Comparison of ENCODE assay signal across 9 cellular contexts in genomic region chr15:83284563-83285283, GRCh38. TPM values are rescaled to one million over a fixed set of nuclear protein-coding genes. Genes with fewer than 3 reads are reported as not detected.
DNase-seq lines count a peak whose midpoint lies in the region; ATAC-seq and TF ChIP-seq lines count a peak whose summit lies in the region.
"Had no signal": no experiment of that assay in that cellular context is flagged by ENCODE, and none has a peak within 500 bp of the region (broad histone marks: within the 10 kb centered on the region; RNA-seq: fewer than 3 reads in every experiment).

TSS of gene BNC1 (minus strand) at chr15:83284664. CDS start at chr15:83284628, 36 bp downstream.

- H3K9me3 ChIP-seq in breast epithelium = no peaks in the 10 kb centered on the region
- H3K9me3 ChIP-seq in suprapubic skin = no peaks in the 10 kb centered on the region

- no peaks in the 10 kb centered on the region for H3K4me1 ChIP-seq in breast epithelium
- H3K4me1 ChIP-seq in suprapubic skin = peaks cover 46% of the 10 kb centered on the region
- H3K4me1 ChIP-seq: BLaER1 had no signal

- TF ChIP-seq CTCF in breast epithelium (IDR thresholded peaks at IDR 0.05) = no peak
- no peak for TF ChIP-seq CTCF in suprapubic skin (IDR thresholded peaks at IDR 0.05)

- H3K4me3 ChIP-seq in breast epithelium (peak within 1 kb of the TSS; percentile 43 to 70 (median 58)), suprapubic skin (peak within 1 kb of the TSS; percentile 67)
- H3K4me3 ChIP-seq: BLaER1 had no signal

- TF ChIP-seq EP300 in suprapubic skin (IDR thresholded peaks at IDR 0.05) = no peak

- TF ChIP-seq POLR2A in breast epithelium (IDR thresholded peaks at IDR 0.05) (no peak), suprapubic skin (IDR thresholded peaks at IDR 0.05) (no peak)

- 8% methylated on average over 45 of the region's 93 CpGs for WGBS in suprapubic skin

- no peaks in the 10 kb centered on the region for H3K36me3 Mint-ChIP-seq in T-helper 2 cell treated with Interferon-gamma antibody and Interleukin-4, amounts not matched to agents 5 μg/mL and 100 μg/mL, for 36 hours (ENCODE audit: low read depth)

- H3K27me3 Mint-ChIP-seq in T-helper 2 cell treated with Interferon-gamma antibody and Interleukin-4, amounts not matched to agents 5 μg/mL and 100 μg/mL, for 36 hours (ENCODE audit: low read depth) = peaks cover 67% of the 10 kb centered on the region

- peak within 1 kb of the TSS in 1 of 2 donors; percentile 52 for H3K27ac ChIP-seq in breast epithelium
- H3K27ac ChIP-seq in suprapubic skin = peak within 1 kb of the TSS; percentile 78
- H3K27ac ChIP-seq: BLaER1 had no signal

- peaks cover 2% of the 10 kb centered on the region for H3K4me1 Mint-ChIP-seq in T-helper 2 cell treated with Interferon-gamma antibody and Interleukin-4, amounts not matched to agents 5 μg/mL and 100 μg/mL, for 36 hours (ENCODE audit: low read depth)

- H3K27me3 ChIP-seq in breast epithelium (peaks cover 0 to 37% of the 10 kb centered on the region in 2 donors), suprapubic skin (peaks cover 45% of the 10 kb centered on the region)
- H3K27me3 ChIP-seq: BLaER1 had no signal

- H3K36me3 ChIP-seq in breast epithelium = no peaks in the 10 kb centered on the region
- H3K36me3 ChIP-seq in suprapubic skin = no peaks in the 10 kb centered on the region
- H3K36me3 ChIP-seq: BLaER1 had no signal

- no peaks in the 10 kb centered on the region for H3K9me3 Mint-ChIP-seq in T-helper 2 cell treated with Interferon-gamma antibody and Interleukin-4, amounts not matched to agents 5 μg/mL and 100 μg/mL, for 36 hours

- DNase-seq in T-helper 2 cell treated with Interferon-gamma antibody and Interleukin-4, amounts not matched to agents 5 μg/mL and 100 μg/mL, for 36 hours (ENCODE audit: low spot score) = peak; percentile 8
- DNase-seq in T-helper 2 cell (no peak), breast epithelium (ENCODE audit: low spot score in 2 of 2) (no peak), left kidney (ENCODE audit: low read depth, low spot score) (peak; percentile 56), suprapubic skin (ENCODE audit: low spot score in 2 of 2) (no peak), AML-193 (lab: John Stamatoyannopoulos, UW) (no peak)

- intact Hi-C loops in breast epithelium (cut with DNase I; ENCODE audit: low total_unique reads) = no loop called here

- no peak for ATAC-seq in HG03045 (IDR thresholded peaks at IDR 0.05; ENCODE audit: unreplicated experiment)
- ATAC-seq in GM21723 (IDR thresholded peaks at IDR 0.05; ENCODE audit: unreplicated experiment) = no peak

- no peak within 1 kb of the TSS for H3K27ac Mint-ChIP-seq in T-helper 2 cell treated with Interferon-gamma antibody and Interleukin-4, amounts not matched to agents 5 μg/mL and 100 μg/mL, for 36 hours

- H3K4me3 Mint-ChIP-seq in T-helper 2 cell treated with Interferon-gamma antibody and Interleukin-4, amounts not matched to agents 5 μg/mL and 100 μg/mL, for 36 hours = peak within 1 kb of the TSS; percentile 55

RNA-seq across cellular contexts. Expression of gene BNC1, which starts in this region (rescaled TPM):
- 10 to 100 TPM in 1 of 3 donors, 1 to 10 TPM in 1, under 1 TPM in 1; 0.48 to 10.7 (median 1.6) TPM for total RNA-seq in breast epithelium
- 10 to 100 TPM; 28.3 to 72.4 (median 48.8) TPM for total RNA-seq in suprapubic skin

Comparison
In these comparisons a context has a peak if more than half of its experiments do, and no peak if none do; other contexts are left out.
1. DNase-seq: peak in T-helper 2 cell treated with Interferon-gamma antibody and Interleukin-4, amounts not matched to agents 5 μg/mL and 100 μg/mL, for 36 hours (single experiment) and left kidney (single experiment); none in T-helper 2 cell (0 of 5), breast epithelium (0 of 2), suprapubic skin (0 of 2) and AML-193 (0 of 2).